ENCODE assay signal across 12 cellular contexts in the genomic region with DNA sequence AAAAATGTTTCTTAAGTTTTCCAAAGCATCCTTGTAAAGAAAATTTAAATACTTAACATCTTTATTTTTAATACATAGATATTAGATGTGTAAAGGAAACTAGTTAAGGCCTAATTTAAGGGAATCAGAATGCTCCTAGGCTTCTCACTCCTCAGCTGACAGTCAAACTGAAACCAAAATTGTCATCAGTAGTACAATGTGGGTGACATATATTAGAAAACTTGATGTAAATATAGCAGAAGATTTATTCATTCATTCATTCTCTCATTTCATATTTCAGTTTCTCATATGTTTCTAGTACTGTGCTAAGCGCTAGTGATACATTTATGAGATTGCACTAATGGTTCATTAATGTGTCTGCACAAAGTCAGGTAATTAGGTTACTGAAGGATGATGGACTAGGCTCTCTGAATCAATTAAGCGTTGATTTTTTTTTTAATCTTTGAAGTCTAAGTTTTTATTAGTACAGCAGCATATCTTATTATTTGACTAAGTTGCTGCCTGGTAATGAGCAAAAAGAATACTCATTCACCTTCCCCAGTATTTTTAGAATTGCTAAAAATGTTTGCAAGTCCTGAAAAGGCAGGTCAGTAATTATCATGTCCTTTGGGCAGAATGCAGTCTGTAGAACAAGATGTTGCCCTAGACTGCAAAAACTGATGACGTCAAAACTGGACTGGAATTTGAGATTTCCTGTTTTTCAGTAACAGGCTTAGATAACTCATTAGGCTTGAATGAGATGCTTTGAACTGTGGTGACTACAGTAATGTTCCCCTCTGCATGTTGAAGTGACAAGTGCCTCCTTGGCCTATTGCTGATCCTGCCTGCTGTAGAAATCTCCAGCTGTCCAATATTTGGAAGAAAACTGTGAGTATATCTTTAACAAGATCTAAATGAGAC.
DNase-seq lines count a peak whose midpoint lies in the region; ATAC-seq, FAIRE-seq and TF ChIP-seq lines count a peak whose summit lies in the region.
"Had no signal": no experiment of that assay in that cellular context is flagged by ENCODE, and none has a peak within 500 bp of the region (broad histone marks: within the 10 kb centered on the region; RNA-seq: fewer than 3 reads in every experiment).

No MANE protein-coding gene starts in this region.

- no peaks in the 10 kb centered on the region for H3K27me3 ChIP-seq in SK-N-SH (ENCODE audit: insufficient read depth)
- H3K27me3 ChIP-seq in HAP-1 (ENCODE audit: low read depth) = no peaks in the 10 kb centered on the region
- H3K27me3 ChIP-seq: ascending aorta had no signal

- 29% methylated on average over 3 of the region's 3 CpGs for WGBS in SK-N-SH (ENCODE audit: low lambda C conversion rate)

- no peak; the same call in 1 of the 2 replicates for TF ChIP-seq RAD21 in SK-N-SH (IDR thresholded peaks at IDR 0.05; ENCODE audit: low read length)

- POLR2A ChIA-PET in SK-N-SH (lab: Yijun Ruan, JAX) = no interaction called here

- no peak overlapping the region for H3K9ac ChIP-seq in SK-N-SH

- H3K4me3 ChIP-seq in SK-N-SH (ENCODE audit: low read depth in 2 of 2, low read length in 1 of 2) (no peak overlapping the region), HAP-1 (no peak overlapping the region)
- H3K4me3 ChIP-seq: ascending aorta had no signal

- ATAC-seq in GM18519 (IDR thresholded peaks at IDR 0.05; ENCODE audit: low FRiP score, unreplicated experiment) (peak; percentile 80), HG02885 (IDR thresholded peaks at IDR 0.05; ENCODE audit: poor library complexity, unreplicated experiment) (peak; percentile 70), memory B cell (ENCODE audit: low read depth) (peak; percentile 26), omental fat pad (ENCODE audit: low FRiP score) (no peak)
- ATAC-seq: WTC11 had no signal

- no peaks in the 10 kb centered on the region for H3F3A ChIP-seq in SK-N-SH (replicated peaks; ENCODE audit: insufficient read depth)

- H3K27ac Mint-ChIP-seq in memory B cell = peak overlapping the region; percentile 84
- H3K27ac Mint-ChIP-seq: WTC11 had no signal

- TF ChIP-seq POLR2A in H54 (IDR thresholded peaks at IDR 0.05; ENCODE audit: low read depth, low read length) = no peak

- TF ChIP-seq CTCF in SK-N-SH (IDR thresholded peaks at IDR 0.05) = no peak
- no peak for TF ChIP-seq CTCF in omental fat pad (IDR thresholded peaks at IDR 0.05)

- no peak overlapping the region for H3K4me2 ChIP-seq in SK-N-SH

- peaks cover 30% of the 10 kb centered on the region for H3K4me1 Mint-ChIP-seq in memory B cell
- H3K4me1 Mint-ChIP-seq: WTC11 had no signal

- H3K27ac ChIP-seq in SK-N-SH (ENCODE audit: low read depth in 2 of 2, low read length in 1 of 2) = peak overlapping the region in 1 of 2 experiments; percentile 90; a peak in 2 of 4 replicates
- H3K27ac ChIP-seq: ascending aorta had no signal

- no peak overlapping the region for H2AFZ ChIP-seq in SK-N-SH (ENCODE audit: low read depth)

- DNase-seq in SK-N-SH = peak; percentile 43
- DNase-seq in memory B cell (ENCODE audit: low spot score in 2 of 2) = no peak
- no peak for DNase-seq in omental fat pad (ENCODE audit: low spot score)
- DNase-seq in HAP-1 (ENCODE audit: low spot score in 2 of 2) = no peak
- no peak for DNase-seq in effector CD8-positive, alpha-beta T cell (lab: John Stamatoyannopoulos, UW)
- DNase-seq in H54 (ENCODE audit: insufficient read length, low spot score) = no peak
- DNase-seq: NCI-H1930, small intestine had no signal

- in situ Hi-C loops in HAP-1 (cut with MboI; ENCODE audit: low sequenced_read_pairs) = no loop called here

- TF ChIP-seq EP300 in SK-N-SH (IDR thresholded peaks at IDR 0.05; ENCODE audit: borderline replicate concordance in 1 of 2, low read depth in 1 of 2, low read length in 1 of 2) = peak in 1 of 2 experiments; percentile 73; a peak in 1 of 4 replicates

- H4K20me1 ChIP-seq in SK-N-SH (ENCODE audit: insufficient read depth) = no peaks in the 10 kb centered on the region

- H3K9me3 Mint-ChIP-seq in memory B cell = peaks cover 1% of the 10 kb centered on the region
- H3K9me3 Mint-ChIP-seq: WTC11 had no signal

- H3K4me3 Mint-ChIP-seq in memory B cell = no peak overlapping the region
- H3K4me3 Mint-ChIP-seq: WTC11 had no signal

- H3K27me3 Mint-ChIP-seq in memory B cell = no peaks in the 10 kb centered on the region

- H3K79me2 ChIP-seq in SK-N-SH (ENCODE audit: insufficient read depth) = no peaks in the 10 kb centered on the region

- CTCF ChIA-PET in SK-N-SH (lab: Yijun Ruan, JAX) = no interaction called here

- H3K9me2 ChIP-seq in SK-N-SH = no peaks in the 10 kb centered on the region

- H3K36me3 Mint-ChIP-seq in memory B cell = peaks cover 10% of the 10 kb centered on the region
- H3K36me3 Mint-ChIP-seq: WTC11 had no signal

- H3K4me1 ChIP-seq in SK-N-SH (ENCODE audit: control insufficient read depth in 1 of 2, insufficient read depth in 2 of 2, low read depth in 1 of 2, low read length in 1 of 2) = peaks cover 0 to 15% of the 10 kb centered on the region in 2 experiments; a peak in 2 of 4 replicates
- no peaks in the 10 kb centered on the region for H3K4me1 ChIP-seq in HAP-1
- H3K4me1 ChIP-seq: ascending aorta had no signal

- H3K36me3 ChIP-seq in SK-N-SH (replicated peaks in 1 of 2; ENCODE audit: control insufficient read depth in 1 of 2, insufficient read depth in 2 of 2, low read length in 1 of 2) = no peaks in the 10 kb centered on the region
- no peaks in the 10 kb centered on the region for H3K36me3 ChIP-seq in HAP-1 (replicated peaks)
- H3K36me3 ChIP-seq: ascending aorta had no signal

- FAIRE-seq in H54 (lab: Jason Lieb, UNC) = no peak
- FAIRE-seq: small intestine had no signal

- H3K9me3 ChIP-seq in SK-N-SH (no peaks in the 10 kb centered on the region), HAP-1 (no peaks in the 10 kb centered on the region)
- H3K9me3 ChIP-seq: ascending aorta had no signal

TF ChIP-seq in SK-N-SH, 30 proteins besides CTCF, POLR2A, EP300 and RAD21:
- TF ChIP-seq, protein P1, sequence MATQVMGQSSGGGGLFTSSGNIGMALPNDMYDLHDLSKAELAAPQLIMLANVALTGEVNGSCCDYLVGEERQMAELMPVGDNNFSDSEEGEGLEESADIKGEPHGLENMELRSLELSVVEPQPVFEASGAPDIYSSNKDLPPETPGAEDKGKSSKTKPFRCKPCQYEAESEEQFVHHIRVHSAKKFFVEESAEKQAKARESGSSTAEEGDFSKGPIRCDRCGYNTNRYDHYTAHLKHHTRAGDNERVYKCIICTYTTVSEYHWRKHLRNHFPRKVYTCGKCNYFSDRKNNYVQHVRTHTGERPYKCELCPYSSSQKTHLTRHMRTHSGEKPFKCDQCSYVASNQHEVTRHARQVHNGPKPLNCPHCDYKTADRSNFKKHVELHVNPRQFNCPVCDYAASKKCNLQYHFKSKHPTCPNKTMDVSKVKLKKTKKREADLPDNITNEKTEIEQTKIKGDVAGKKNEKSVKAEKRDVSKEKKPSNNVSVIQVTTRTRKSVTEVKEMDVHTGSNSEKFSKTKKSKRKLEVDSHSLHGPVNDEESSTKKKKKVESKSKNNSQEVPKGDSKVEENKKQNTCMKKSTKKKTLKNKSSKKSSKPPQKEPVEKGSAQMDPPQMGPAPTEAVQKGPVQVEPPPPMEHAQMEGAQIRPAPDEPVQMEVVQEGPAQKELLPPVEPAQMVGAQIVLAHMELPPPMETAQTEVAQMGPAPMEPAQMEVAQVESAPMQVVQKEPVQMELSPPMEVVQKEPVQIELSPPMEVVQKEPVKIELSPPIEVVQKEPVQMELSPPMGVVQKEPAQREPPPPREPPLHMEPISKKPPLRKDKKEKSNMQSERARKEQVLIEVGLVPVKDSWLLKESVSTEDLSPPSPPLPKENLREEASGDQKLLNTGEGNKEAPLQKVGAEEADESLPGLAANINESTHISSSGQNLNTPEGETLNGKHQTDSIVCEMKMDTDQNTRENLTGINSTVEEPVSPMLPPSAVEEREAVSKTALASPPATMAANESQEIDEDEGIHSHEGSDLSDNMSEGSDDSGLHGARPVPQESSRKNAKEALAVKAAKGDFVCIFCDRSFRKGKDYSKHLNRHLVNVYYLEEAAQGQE (IDR thresholded peaks at IDR 0.05; ENCODE audit: low read depth, low read length) = no peak
- TF ChIP-seq YY1 (IDR thresholded peaks at IDR 0.05; ENCODE audit: low read depth) (no peak), CHD2 (IDR thresholded peaks at IDR 0.05; ENCODE audit: low read length, partially characterized antibody) (peak; percentile 13), RCOR1 (IDR thresholded peaks at IDR 0.05; ENCODE audit: low read length) (0 out of 2 replicates have a peak, but pooled peaks have one; percentile 7)
